ENCODE assay signal across 8 cellular contexts in genomic region chr15:41493205-41493901, GRCh38. TPM values are rescaled to one million over a fixed set of nuclear protein-coding genes. Genes with fewer than 3 reads are reported as not detected.
A peak's percentile ranks its signal among the peaks of the same experiment; 100 is the strongest.
DNase-seq lines count a peak whose midpoint lies in the region; ATAC-seq and TF ChIP-seq lines count a peak whose summit lies in the region.

Gene ITPKA, plus strand, starts transcription at chr15:41493874. Its CDS starts 54 bp downstream, at chr15:41493928.

- ATAC-seq in GM18870 (IDR thresholded peaks at IDR 0.05; ENCODE audit: unreplicated experiment): peak; percentile 50
- ATAC-seq in HG03108 (IDR thresholded peaks at IDR 0.05; ENCODE audit: unreplicated experiment): peak; percentile 57
- peak; percentile 73 for ATAC-seq in activated CD8-positive, alpha-beta T cell treated with anti-CD3 and anti-CD28 coated beads, Interleukin-2, amount 10 ng/mL, durations not matched to agents 7 days and 5 days

- no peak for TF ChIP-seq CTCF in AG09309 (IDR thresholded peaks at IDR 0.05; ENCODE audit: control insufficient read depth, insufficient read depth, low read depth, low read length, missing control alignments)

- H3K9me3 ChIP-seq in effector memory CD4-positive, alpha-beta T cell (ENCODE audit: control insufficient read depth, low read length): no peaks in the 10 kb centered on the region
- no peaks in the 10 kb centered on the region for H3K9me3 ChIP-seq in mononuclear cell (ENCODE audit: low read depth, low read length)

- peaks cover 38% of the 10 kb centered on the region for H3K4me1 Mint-ChIP-seq in activated CD8-positive, alpha-beta T cell treated with anti-CD3 and anti-CD28 coated beads, Interleukin-2, amount 10 ng/mL, durations not matched to agents 7 days and 5 days (ENCODE audit: low read depth)

- no peaks in the 10 kb centered on the region for H3K9me3 Mint-ChIP-seq in activated CD8-positive, alpha-beta T cell treated with anti-CD3 and anti-CD28 coated beads, Interleukin-2, amount 10 ng/mL, durations not matched to agents 7 days and 5 days (ENCODE audit: insufficient read depth)

- CTCF ChIA-PET in activated CD8-positive, alpha-beta T cell treated with anti-CD3 and anti-CD28 coated beads, Interleukin-2, amount 10 ng/mL, durations not matched to agents 7 days and 5 days (lab: Charles Lee): interaction anchor here (1.0 to 2.5 kb wide), 3 partner anchors 10 to 27 kb away, joined by 4 to 14 read pairs (median 4); no protein-coding TSS in a partner anchor

- H3K27ac ChIP-seq in effector memory CD4-positive, alpha-beta T cell (ENCODE audit: insufficient read depth, low read length, poor library complexity, severe bottlenecking): no peak within 1 kb of the TSS

- H3K4me3 Mint-ChIP-seq in activated CD8-positive, alpha-beta T cell treated with anti-CD3 and anti-CD28 coated beads, Interleukin-2, amount 10 ng/mL, durations not matched to agents 7 days and 5 days: peak within 1 kb of the TSS; percentile 70

- H3K4me1 ChIP-seq in effector memory CD4-positive, alpha-beta T cell (ENCODE audit: control insufficient read depth, insufficient read depth, low read length, poor library complexity, severe bottlenecking): peaks cover 33% of the 10 kb centered on the region
- peaks cover 31% of the 10 kb centered on the region for H3K4me1 ChIP-seq in mononuclear cell (ENCODE audit: insufficient read depth, low read length)

- H3K27ac Mint-ChIP-seq in activated CD8-positive, alpha-beta T cell treated with anti-CD3 and anti-CD28 coated beads, Interleukin-2, amount 10 ng/mL, durations not matched to agents 7 days and 5 days: no peak within 1 kb of the TSS

- peaks cover 41% of the 10 kb centered on the region for H3K27me3 Mint-ChIP-seq in activated CD8-positive, alpha-beta T cell treated with anti-CD3 and anti-CD28 coated beads, Interleukin-2, amount 10 ng/mL, durations not matched to agents 7 days and 5 days (ENCODE audit: low read depth)

- H3K4me3 ChIP-seq in AG09309 (ENCODE audit: control insufficient read depth, low read depth, low read length) (peak within 1 kb of the TSS; percentile 30), mononuclear cell (ENCODE audit: low read length) (peak within 1 kb of the TSS; percentile 43)
- H3K4me3 ChIP-seq in effector memory CD4-positive, alpha-beta T cell (ENCODE audit: insufficient read depth, low read depth, low read length, poor library complexity, severe bottlenecking): peak within 1 kb of the TSS; percentile 59

- H3K36me3 ChIP-seq in effector memory CD4-positive, alpha-beta T cell (ENCODE audit: control insufficient read depth, insufficient read depth, low read length): no peaks in the 10 kb centered on the region

- no peak for DNase-seq in AG09309 (ENCODE audit: low read depth)
- peak; percentile 68 to 76 for DNase-seq in NCI-H524 (lab: John Stamatoyannopoulos, UW)
- peak; percentile 64 for DNase-seq in activated CD8-positive, alpha-beta T cell treated with anti-CD3 and anti-CD28 coated beads, Interleukin-2, amount 10 ng/mL, durations not matched to agents 7 days and 5 days
- DNase-seq in effector memory CD4-positive, alpha-beta T cell: peak; percentile 65 to 68 (median 66)
- DNase-seq in stimulated activated CD8-positive, alpha-beta memory T cell treated with anti-CD3 and anti-CD28 coated beads, Interleukin-2, amount 100 ng/mL, for 48 hours (ENCODE audit: low read depth in 2 of 2): peak; percentile 86 to 87

- no peaks in the 10 kb centered on the region for H3K36me3 Mint-ChIP-seq in activated CD8-positive, alpha-beta T cell treated with anti-CD3 and anti-CD28 coated beads, Interleukin-2, amount 10 ng/mL, durations not matched to agents 7 days and 5 days (ENCODE audit: low read depth)

- H3K27me3 ChIP-seq in effector memory CD4-positive, alpha-beta T cell (replicated peaks; ENCODE audit: control insufficient read depth, insufficient read depth, low read length, poor library complexity, severe bottlenecking): peaks cover 25% of the 10 kb centered on the region
- peaks cover 60% of the 10 kb centered on the region for H3K27me3 ChIP-seq in mononuclear cell (ENCODE audit: insufficient read depth, low read length)

- POLR2A ChIA-PET in activated CD8-positive, alpha-beta T cell treated with anti-CD3 and anti-CD28 coated beads, Interleukin-2, amount 10 ng/mL, durations not matched to agents 7 days and 5 days (lab: Charles Lee): interaction anchor here (0.6 to 0.9 kb wide), 5 partner anchors 10 to 395 kb away, joined by 3 read pairs; no protein-coding TSS in a partner anchor

RNA-seq across cellular contexts. Expression of gene ITPKA, which starts in this region (rescaled TPM):
- total RNA-seq in activated CD8-positive, alpha-beta T cell treated with anti-CD3 and anti-CD28 coated beads, Interleukin-2, amount 10 ng/mL, durations not matched to agents 7 days and 5 days: under 1 TPM; 0.24 to 0.29 TPM
- total RNA-seq in mononuclear cell: 0.10 TPM

Comparison
In these comparisons a context has a peak if more than half of its experiments do, and no peak if none do; other contexts are left out.
1. Peak in DNase-seq and ATAC-seq in activated CD8-positive, alpha-beta T cell treated with anti-CD3 and anti-CD28 coated beads, Interleukin-2, amount 10 ng/mL, durations not matched to agents 7 days and 5 days; RNA of the gene not detected or under 1 TPM.